In the genomic region with DNA sequence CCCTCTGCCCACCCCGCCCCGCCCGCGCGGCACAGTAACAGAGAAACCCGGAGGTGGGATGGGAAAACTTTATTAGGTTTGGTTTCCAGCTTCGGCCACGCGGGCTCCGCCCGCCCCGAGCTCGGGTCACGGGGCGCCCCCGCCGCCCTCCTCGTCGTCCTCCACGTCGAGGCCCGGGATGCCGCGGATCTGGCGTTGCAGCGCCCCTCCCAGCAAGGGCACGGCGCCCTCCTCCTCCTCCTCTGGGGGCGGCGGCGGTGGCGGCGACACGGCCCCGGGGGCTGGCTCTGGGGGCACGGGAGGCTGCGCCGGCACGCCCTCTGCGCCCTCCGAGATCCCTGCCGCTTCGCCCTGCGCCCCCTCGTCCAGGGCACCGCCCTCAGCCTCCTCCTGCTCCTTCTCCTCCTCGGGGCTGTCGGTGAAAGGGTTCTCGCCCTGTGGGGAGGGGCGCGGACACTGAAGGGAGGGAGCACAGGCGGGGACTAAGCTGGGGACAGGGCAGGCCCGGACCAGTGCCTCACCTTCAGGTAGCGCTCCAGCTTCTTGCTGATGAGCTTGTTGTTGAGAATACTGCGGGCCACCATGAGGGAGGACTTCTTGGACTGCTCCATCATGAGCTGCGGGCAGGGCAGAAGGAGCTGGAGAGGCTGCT, we compare ENCODE assay signal across 8 cellular contexts. TPM values are rescaled to one million over a fixed set of nuclear protein-coding genes. Genes with fewer than 3 reads are reported as not detected.
A peak's percentile ranks its signal among the peaks of the same experiment; 100 is the strongest.
DNase-seq lines count a peak whose midpoint lies in the region; ATAC-seq and FAIRE-seq lines count a peak whose summit lies in the region.

No MANE protein-coding gene starts in this region.

- H3K36me3 ChIP-seq in CD4-positive, alpha-beta memory T cell (ENCODE audit: insufficient read depth, low read length): no peaks in the 10 kb centered on the region
- H3K36me3 ChIP-seq in small intestine (ENCODE audit: control insufficient read depth in 2 of 2, insufficient read depth in 2 of 2, low read length in 2 of 2): peaks cover 0 to 2% of the 10 kb centered on the region in 2 donors

- H3K9me3 Mint-ChIP-seq in CD4-positive, alpha-beta memory T cell: peaks cover 0 to 5% (median 0%) of the 10 kb centered on the region in 8 donors

- no peaks in the 10 kb centered on the region for H3K27me3 Mint-ChIP-seq in CD4-positive, alpha-beta memory T cell

- H3K4me3 Mint-ChIP-seq in CD4-positive, alpha-beta memory T cell: peak overlapping the region; percentile 98 to 100 (median 100)

- H3K27ac Mint-ChIP-seq in CD4-positive, alpha-beta memory T cell: peak overlapping the region; percentile 92 to 100 (median 100)

- WGBS in small intestine, 3 donors: 1 to 2% (median 1%) methylated on average over 48 to 56 of the region's 56 CpGs

- no peak for DNase-seq in CD4-positive, alpha-beta memory T cell
- DNase-seq in NCI-H345 (lab: John Stamatoyannopoulos, UW) (peak; percentile 65), small intestine (peak; percentile 71), occipital lobe (lab: John Stamatoyannopoulos, UW) (no peak)

- peak; percentile 6 for ATAC-seq in GM18520 (IDR thresholded peaks at IDR 0.05; ENCODE audit: unreplicated experiment)
- peak; percentile 21 for ATAC-seq in HG03025 (IDR thresholded peaks at IDR 0.05; ENCODE audit: low FRiP score, unreplicated experiment)

- CTCF ChIA-PET in CD4-positive, alpha-beta memory T cell (lab: Charles Lee; ENCODE audit: partially characterized antibody): interaction anchor here (0.7 to 6.5 kb wide), 8 partner anchors 31 to 180 kb away, joined by 3 to 54 read pairs (median 3); partner anchors contain the start of genes AKAP8L and PGLYRP2

- no peak for FAIRE-seq in small intestine (lab: Jason Lieb, UNC)

- peak overlapping the region; percentile 99 for H3K27ac ChIP-seq in CD4-positive, alpha-beta memory T cell (ENCODE audit: low read depth, low read length)
- H3K27ac ChIP-seq in angular gyrus (ENCODE audit: low read depth, low read length): peak overlapping the region; percentile 55
- peak overlapping the region; percentile 72 to 79 for H3K27ac ChIP-seq in small intestine (ENCODE audit: low read depth in 1 of 2, low read length in 1 of 2)

- no peaks in the 10 kb centered on the region for H3K27me3 ChIP-seq in CD4-positive, alpha-beta memory T cell (ENCODE audit: insufficient read depth, low read length)
- no peaks in the 10 kb centered on the region for H3K27me3 ChIP-seq in small intestine (ENCODE audit: control insufficient read depth in 2 of 2, insufficient read depth in 2 of 2, low read length in 2 of 2)

- POLR2A ChIA-PET in CD4-positive, alpha-beta memory T cell (lab: Charles Lee; ENCODE audit: partially characterized antibody): interaction anchor here (0.6 to 6.1 kb wide), 31 partner anchors 7 to 950 kb away, joined by 3 to 168 read pairs (median 7); partner anchors contain the start of genes AKAP8L, BRD4, KLF2 and RASAL3

- intact Hi-C loops in CD4-positive, alpha-beta memory T cell (cut with micrococcal nuclease): loop anchor here (1.0 to 5.0 kb wide), 6 partner anchors 39 to 457 kb away; partner anchors contain the start of gene RASAL3

- peaks cover 0 to 21% of the 10 kb centered on the region in 2 donors for H3K36me3 Mint-ChIP-seq in CD4-positive, alpha-beta memory T cell

- H3K4me1 ChIP-seq in CD4-positive, alpha-beta memory T cell (ENCODE audit: insufficient read depth, low read length): peaks cover 33% of the 10 kb centered on the region
- H3K4me1 ChIP-seq in small intestine (ENCODE audit: control insufficient read depth in 2 of 2, insufficient read depth in 1 of 2, low read depth in 1 of 2, low read length in 1 of 2): peaks cover 2 to 10% of the 10 kb centered on the region in 2 donors

- no peaks in the 10 kb centered on the region for H3K9me3 ChIP-seq in CD4-positive, alpha-beta memory T cell (ENCODE audit: control insufficient read depth in 1 of 2, low read length in 2 of 2)
- no peaks in the 10 kb centered on the region for H3K9me3 ChIP-seq in iPS-18c (ENCODE audit: control insufficient read depth, insufficient read depth, low read length)
- H3K9me3 ChIP-seq in small intestine (ENCODE audit: control insufficient read depth, low read depth): no peaks in the 10 kb centered on the region

- H3K4me3 ChIP-seq in CD4-positive, alpha-beta memory T cell (ENCODE audit: low read length in 2 of 2): peak overlapping the region; percentile 36 to 100
- peak overlapping the region; percentile 68 for H3K4me3 ChIP-seq in iPS-18c (ENCODE audit: insufficient read depth, low read depth, low read length)
- peak overlapping the region; percentile 70 to 80 for H3K4me3 ChIP-seq in small intestine (ENCODE audit: low read depth in 1 of 2, low read length in 2 of 2)

- peaks cover 24 to 41% (median 33%) of the 10 kb centered on the region in 4 donors for H3K4me1 Mint-ChIP-seq in CD4-positive, alpha-beta memory T cell

RNA-seq across cellular contexts. Expression of gene AKAP8, which starts 0.5 kb away (rescaled TPM):
- total RNA-seq in CD4-positive, alpha-beta memory T cell: 10 to 100 TPM; 69.9 to 71.5 TPM
- 10 to 100 TPM; 10.8 to 23.6 TPM for polyA plus RNA-seq in CD4-positive, alpha-beta memory T cell
- 10 to 100 TPM; 14.1 to 21.7 (median 16.2) TPM for polyA plus RNA-seq in small intestine
- 11.7 TPM for total RNA-seq in occipital lobe

RNA-seq across cellular contexts. Expression of gene AKAP8L, which starts 38.7 kb away (rescaled TPM):
- total RNA-seq in CD4-positive, alpha-beta memory T cell: 100 to 1,000 TPM; 177 to 182 TPM
- 10 to 100 TPM; 31.4 to 61.4 TPM for polyA plus RNA-seq in CD4-positive, alpha-beta memory T cell
- polyA plus RNA-seq in small intestine: 100 to 1,000 TPM in 1 of 3 donors, 10 to 100 TPM in 2; 40.4 to 134 (median 94.2) TPM
- 59.6 TPM for total RNA-seq in occipital lobe

RNA-seq across cellular contexts. Expression of gene BRD4, which starts 47.8 kb away (rescaled TPM):
- total RNA-seq in CD4-positive, alpha-beta memory T cell: 100 to 1,000 TPM; 149 to 152 TPM
- 10 to 100 TPM in 1 of 2 donors, 1 to 10 TPM in 1; 4.2 to 48.2 TPM for polyA plus RNA-seq in CD4-positive, alpha-beta memory T cell
- polyA plus RNA-seq in small intestine: 10 to 100 TPM; 15.7 to 27.0 (median 22.4) TPM
- 9.5 TPM for total RNA-seq in occipital lobe

Comparison
In these comparisons a context has a peak if more than half of its experiments do, and no peak if none do; other contexts are left out.
1. DNase-seq: peak in NCI-H345 (single experiment) and small intestine (single experiment); none in CD4-positive, alpha-beta memory T cell (0 of 5) and occipital lobe (single experiment).
2. RNA of gene BRD4, which starts 47.8 kb away (total RNA-seq): 149 to 152 TPM in CD4-positive, alpha-beta memory T cell; 9.5 TPM in occipital lobe (single experiment); every median in the first group is over 10 times any median in the second.
3. Peak in every context shown above with its lines, with median percentiles within 50 percentile points of each other: H3K27ac ChIP-seq and H3K4me3 ChIP-seq.